In the genomic region with DNA sequence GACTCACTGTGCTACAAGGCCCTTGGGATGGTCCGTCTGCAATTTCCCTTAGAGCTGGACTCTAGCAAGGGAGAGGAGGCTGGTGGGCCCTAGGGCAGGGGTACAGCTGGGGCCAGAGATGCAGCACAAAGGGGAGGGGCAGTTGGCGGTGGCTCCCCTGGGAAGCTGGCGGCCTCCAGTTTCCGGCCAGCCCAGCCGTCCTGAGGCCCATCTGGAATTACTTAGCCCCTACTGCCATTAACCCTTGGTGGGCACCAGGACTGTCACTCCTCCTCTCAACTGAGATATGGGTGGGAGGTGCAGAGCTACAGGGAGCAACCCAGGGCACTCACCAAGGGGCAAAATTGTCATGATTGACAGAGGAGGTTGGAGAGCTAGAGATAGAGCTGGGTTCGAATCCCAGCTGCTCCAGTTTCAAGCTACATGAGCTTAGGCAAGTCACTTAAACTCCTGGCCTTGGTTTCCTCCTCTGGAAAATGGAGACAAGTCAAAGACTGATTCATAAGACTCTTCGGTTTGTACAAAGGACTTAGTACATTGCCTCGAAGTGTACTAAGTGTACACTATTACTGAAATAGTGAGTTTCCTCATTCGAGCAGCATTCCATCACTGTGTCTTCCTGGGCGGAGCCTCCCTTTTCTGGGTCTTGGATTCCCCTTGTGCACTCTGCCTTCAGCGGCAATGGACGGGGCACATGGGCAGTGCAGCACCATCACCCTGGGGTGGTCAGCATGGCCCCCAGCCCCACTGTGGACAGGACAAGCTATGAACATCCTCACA, we compare ENCODE assay signal across 13 cellular contexts. TPM values are rescaled to one million over a fixed set of nuclear protein-coding genes. Genes with fewer than 3 reads are reported as not detected.
DNase-seq lines count a peak whose midpoint lies in the region; FAIRE-seq and TF ChIP-seq lines count a peak whose summit lies in the region.
"Had no signal": no experiment of that assay in that cellular context is flagged by ENCODE, and none has a peak within 500 bp of the region (broad histone marks: within the 10 kb centered on the region; RNA-seq: fewer than 3 reads in every experiment).

No MANE protein-coding gene starts in this region.

- in situ Hi-C loops in transverse colon (cut with MboI; ENCODE audit: low pct_ligation_motif_present in 1 of 4, low pct_unique_long_range_greater_than_20kb in 1 of 4, low sequenced_read_pairs in 3 of 4) = loop anchor here in 2 of 4 donors (25.0 kb wide), 1 partner anchor 279 kb away; the partner anchor contains the start of gene RPS14 (in 2 of the 2)

- peaks cover 9% of the 10 kb centered on the region for H3K36me3 ChIP-seq in SJSA1
- no peaks in the 10 kb centered on the region for H3K36me3 ChIP-seq in duodenal mucosa (ENCODE audit: control insufficient read depth in 1 of 2, insufficient read depth in 2 of 2, low read length in 2 of 2)
- H3K36me3 ChIP-seq in mucosa of rectum (ENCODE audit: control insufficient read depth in 2 of 2, insufficient read depth in 2 of 2, low read length in 2 of 2) = no peaks in the 10 kb centered on the region
- H3K36me3 ChIP-seq in transverse colon = no peaks in the 10 kb centered on the region

- H3K9ac ChIP-seq in duodenal mucosa (ENCODE audit: low read depth in 1 of 2, low read length in 2 of 2) = no peak overlapping the region
- no peak overlapping the region for H3K9ac ChIP-seq in mucosa of rectum (ENCODE audit: low read depth in 1 of 2, low read length in 2 of 2)

- DNase-seq in SJSA1 (ENCODE audit: low read depth in 1 of 2, low spot score in 2 of 2) (peak; percentile 79 to 83), transverse colon (no peak), NCI-H345 (lab: John Stamatoyannopoulos, UW) (no peak), D721Med (ENCODE audit: insufficient read length, low spot score) (no peak), HUDEP-2 (lab: John Stamatoyannopoulos, UW; ENCODE audit: unreplicated experiment in 76 of 76) (no peak)
- DNase-seq: activated T-cell treated with anti-CD3 and anti-CD28 coated beads for 4 hours, DMS53, foreskin melanocyte, NCI-H446, small intestine had no signal

- no peak for FAIRE-seq in D721Med (lab: Jason Lieb, UNC)
- FAIRE-seq: small intestine had no signal

- no peak overlapping the region for H3K4me3 ChIP-seq in SJSA1
- H3K4me3 ChIP-seq in duodenal mucosa (ENCODE audit: low read depth in 1 of 2, low read length in 2 of 2) = no peak overlapping the region
- no peak overlapping the region for H3K4me3 ChIP-seq in mucosa of rectum (ENCODE audit: low read length in 2 of 2)
- H3K4me3 ChIP-seq in transverse colon = no peak overlapping the region

- 66 to 83% methylated on average over 1 to 12 of the region's 12 CpGs for WGBS in transverse colon (ENCODE audit: low coverage in 1 of 2), 2 donors

- TF ChIP-seq POLR2A in transverse colon (IDR thresholded peaks at IDR 0.05) = no peak

- TF ChIP-seq EP300 in transverse colon (IDR thresholded peaks at IDR 0.05; ENCODE audit: low read depth) = no peak

- H3K27me3 ChIP-seq in SJSA1 (replicated peaks) (no peaks in the 10 kb centered on the region), duodenal mucosa (ENCODE audit: control insufficient read depth in 1 of 2, insufficient read depth in 2 of 2, low read length in 2 of 2) (no peaks in the 10 kb centered on the region), mucosa of rectum (ENCODE audit: control insufficient read depth in 2 of 2, insufficient read depth in 2 of 2, low read length in 2 of 2) (no peaks in the 10 kb centered on the region), transverse colon (no peaks in the 10 kb centered on the region)

- TF ChIP-seq CTCF in transverse colon (IDR thresholded peaks at IDR 0.05) = no peak
- no peak for TF ChIP-seq CTCF in D721Med (IDR thresholded peaks at IDR 0.05; ENCODE audit: insufficient read depth, missing control alignments)

- intact Hi-C loops in transverse colon (cut with DNase I; ENCODE audit: low total_unique reads) = no loop called here

- H3K4me1 ChIP-seq in SJSA1 (replicated peaks) (peaks cover 84% of the 10 kb centered on the region), duodenal mucosa (ENCODE audit: control insufficient read depth in 1 of 2, insufficient read depth in 2 of 2, low read length in 2 of 2) (peaks cover 16 to 23% of the 10 kb centered on the region in 2 donors), mucosa of rectum (ENCODE audit: control insufficient read depth in 2 of 2, insufficient read depth in 2 of 2, low read length in 2 of 2) (peaks cover 12 to 25% of the 10 kb centered on the region in 2 donors), transverse colon (peaks cover 3 to 24% (median 20%) of the 10 kb centered on the region in 4 donors)

- H3K9me3 ChIP-seq in SJSA1 (replicated peaks) = no peaks in the 10 kb centered on the region
- H3K9me3 ChIP-seq in duodenal mucosa (ENCODE audit: control insufficient read depth in 1 of 2, low read length in 2 of 2) = no peaks in the 10 kb centered on the region
- H3K9me3 ChIP-seq in mucosa of rectum (ENCODE audit: control insufficient read depth in 2 of 2, low read length in 2 of 2) = no peaks in the 10 kb centered on the region
- H3K9me3 ChIP-seq in transverse colon = no peaks in the 10 kb centered on the region

- H3K27ac ChIP-seq in SJSA1 (peak overlapping the region; percentile 36), duodenal mucosa (ENCODE audit: low read depth, low read length) (peak overlapping the region; percentile 17), mucosa of rectum (ENCODE audit: low read depth in 2 of 2, low read length in 2 of 2) (peak overlapping the region; percentile 56 to 59), transverse colon (peak overlapping the region; percentile 61 to 91 (median 82))

RNA-seq across cellular contexts. Expression of gene PDGFRB, which starts 2.7 kb away (rescaled TPM):
- total RNA-seq in SJSA1 (2014; rRNA removed; shearing (Covaris generic)) = 98.6 and 113 TPM in 2 replicates
- total RNA-seq in transverse colon = 10 to 100 TPM; 20.2 to 56.3 (median 28.3) TPM

RNA-seq across cellular contexts. Expression of gene CDX1, which starts 8.2 kb away (rescaled TPM):
- 0.19 and 1.8 TPM in 2 replicates for total RNA-seq in SJSA1 (2014; rRNA removed; shearing (Covaris generic))
- total RNA-seq in transverse colon = 100 to 1,000 TPM; 249 to 540 (median 360) TPM
- total RNA-seq: lower leg skin had no signal

RNA-seq across cellular contexts. Expression of gene SLC6A7, which starts 31.5 kb away (rescaled TPM):
- not detected in 2 replicates for total RNA-seq in SJSA1 (2014; rRNA removed; shearing (Covaris generic))
- 10 to 100 TPM; 19.5 to 67.7 (median 21.3) TPM for total RNA-seq in transverse colon

Comparison
In these comparisons a context has a peak if more than half of its experiments do, and no peak if none do; other contexts are left out.
1. DNase-seq: peak in SJSA1 (2 of 2); none in transverse colon (single experiment), NCI-H345 (single experiment), D721Med (single experiment) and HUDEP-2 (0 of 76).
2. H3K27ac ChIP-seq: peak in every context shown above with its lines; median percentile 82 in transverse colon; 58 in mucosa of rectum; 36 in SJSA1; 17 in duodenal mucosa.
3. RNA of gene CDX1, which starts 8.2 kb away (total RNA-seq): 249 to 540 TPM in transverse colon; 0.19 to 1.8 TPM in SJSA1; every median in the first group is over 10 times any median in the second.
4. RNA of gene SLC6A7, which starts 31.5 kb away (total RNA-seq): 19.5 to 67.7 TPM in transverse colon; not detected in SJSA1; every median in the first group is over 10 times any median in the second.